In the genomic region with DNA sequence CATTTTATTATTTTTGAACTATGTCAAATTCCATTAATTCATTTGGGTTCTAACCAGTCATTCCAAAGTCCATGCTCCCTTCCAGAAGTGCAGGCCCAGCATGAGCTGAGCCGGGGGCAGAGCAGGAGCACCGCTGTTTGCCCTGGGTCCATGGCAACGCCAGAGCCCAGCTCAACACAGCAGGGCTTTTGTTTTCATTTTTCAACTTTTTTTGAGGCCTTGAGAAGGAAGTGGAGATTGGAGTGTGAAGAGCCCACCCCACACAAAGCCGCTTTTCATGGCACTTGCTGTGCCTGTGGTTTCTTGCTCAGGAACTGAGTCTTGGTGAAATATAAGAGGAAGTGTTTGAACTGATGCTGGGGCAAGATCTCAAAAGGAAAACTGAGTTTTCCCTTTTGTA, we compare ENCODE assay signal across 1 cellular context.
TF ChIP-seq lines count a peak whose summit lies in the region.

No MANE protein-coding gene starts in this region.

TF ChIP-seq in HepG2, 621 proteins besides CTCF, POLR2A, EP300 and RAD21 (continued from another document and continues in another):
- TF ChIP-seq, protein P1, sequence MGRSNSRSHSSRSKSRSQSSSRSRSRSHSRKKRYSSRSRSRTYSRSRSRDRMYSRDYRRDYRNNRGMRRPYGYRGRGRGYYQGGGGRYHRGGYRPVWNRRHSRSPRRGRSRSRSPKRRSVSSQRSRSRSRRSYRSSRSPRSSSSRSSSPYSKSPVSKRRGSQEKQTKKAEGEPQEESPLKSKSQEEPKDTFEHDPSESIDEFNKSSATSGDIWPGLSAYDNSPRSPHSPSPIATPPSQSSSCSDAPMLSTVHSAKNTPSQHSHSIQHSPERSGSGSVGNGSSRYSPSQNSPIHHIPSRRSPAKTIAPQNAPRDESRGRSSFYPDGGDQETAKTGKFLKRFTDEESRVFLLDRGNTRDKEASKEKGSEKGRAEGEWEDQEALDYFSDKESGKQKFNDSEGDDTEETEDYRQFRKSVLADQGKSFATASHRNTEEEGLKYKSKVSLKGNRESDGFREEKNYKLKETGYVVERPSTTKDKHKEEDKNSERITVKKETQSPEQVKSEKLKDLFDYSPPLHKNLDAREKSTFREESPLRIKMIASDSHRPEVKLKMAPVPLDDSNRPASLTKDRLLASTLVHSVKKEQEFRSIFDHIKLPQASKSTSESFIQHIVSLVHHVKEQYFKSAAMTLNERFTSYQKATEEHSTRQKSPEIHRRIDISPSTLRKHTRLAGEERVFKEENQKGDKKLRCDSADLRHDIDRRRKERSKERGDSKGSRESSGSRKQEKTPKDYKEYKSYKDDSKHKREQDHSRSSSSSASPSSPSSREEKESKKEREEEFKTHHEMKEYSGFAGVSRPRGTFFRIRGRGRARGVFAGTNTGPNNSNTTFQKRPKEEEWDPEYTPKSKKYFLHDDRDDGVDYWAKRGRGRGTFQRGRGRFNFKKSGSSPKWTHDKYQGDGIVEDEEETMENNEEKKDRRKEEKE (IDR thresholded peaks at IDR 0.05), result no peak
- TF ChIP-seq, protein P2, sequence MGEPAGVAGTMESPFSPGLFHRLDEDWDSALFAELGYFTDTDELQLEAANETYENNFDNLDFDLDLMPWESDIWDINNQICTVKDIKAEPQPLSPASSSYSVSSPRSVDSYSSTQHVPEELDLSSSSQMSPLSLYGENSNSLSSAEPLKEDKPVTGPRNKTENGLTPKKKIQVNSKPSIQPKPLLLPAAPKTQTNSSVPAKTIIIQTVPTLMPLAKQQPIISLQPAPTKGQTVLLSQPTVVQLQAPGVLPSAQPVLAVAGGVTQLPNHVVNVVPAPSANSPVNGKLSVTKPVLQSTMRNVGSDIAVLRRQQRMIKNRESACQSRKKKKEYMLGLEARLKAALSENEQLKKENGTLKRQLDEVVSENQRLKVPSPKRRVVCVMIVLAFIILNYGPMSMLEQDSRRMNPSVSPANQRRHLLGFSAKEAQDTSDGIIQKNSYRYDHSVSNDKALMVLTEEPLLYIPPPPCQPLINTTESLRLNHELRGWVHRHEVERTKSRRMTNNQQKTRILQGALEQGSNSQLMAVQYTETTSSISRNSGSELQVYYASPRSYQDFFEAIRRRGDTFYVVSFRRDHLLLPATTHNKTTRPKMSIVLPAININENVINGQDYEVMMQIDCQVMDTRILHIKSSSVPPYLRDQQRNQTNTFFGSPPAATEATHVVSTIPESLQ (CRISPR knock-in tag; conservative IDR thresholded peaks at IDR 0.05), result no peak
- TF ChIP-seq NFRKB (IDR thresholded peaks at IDR 0.05) (no peak), ZNF205 (CRISPR knock-in tag; IDR thresholded peaks at IDR 0.05) (no peak), BHLHE40 (IDR thresholded peaks at IDR 0.05; ENCODE audit: low read length) (no peak), KDM5A (IDR thresholded peaks at IDR 0.05; ENCODE audit: borderline replicate concordance, low read length) (no peak; the same call in 1 of the 2 replicates), SRY (CRISPR knock-in tag; IDR thresholded peaks at IDR 0.05) (no peak), HMG20A (CRISPR knock-in tag; IDR thresholded peaks at IDR 0.05; ENCODE audit: borderline replicate concordance) (no peak), CREB1 (IDR thresholded peaks at IDR 0.05) (no peak), CREB1 (CRISPR knock-in tag; IDR thresholded peaks at IDR 0.05) (no peak), KAT7 (CRISPR knock-in tag; IDR thresholded peaks at IDR 0.05; ENCODE audit: borderline replicate concordance) (no peak), NR2F1 (CRISPR knock-in tag; IDR thresholded peaks at IDR 0.05) (no peak), ZSCAN12 (CRISPR knock-in tag; IDR thresholded peaks at IDR 0.05) (no peak), ZNF891 (CRISPR knock-in tag; IDR thresholded peaks at IDR 0.05) (no peak), NBN (conservative IDR thresholded peaks at IDR 0.05) (no peak), RCOR2 (CRISPR knock-in tag; IDR thresholded peaks at IDR 0.05) (no peak), ZNF577 (CRISPR knock-in tag; IDR thresholded peaks at IDR 0.05; ENCODE audit: borderline replicate concordance, low read depth) (no peak), KDM4B (CRISPR knock-in tag; IDR thresholded peaks at IDR 0.05) (0 out of 2 replicates have a peak, but pooled peaks have one; percentile 9), ZNF790 (CRISPR knock-in tag; IDR thresholded peaks at IDR 0.05; ENCODE audit: borderline replicate concordance) (no peak), MYNN (CRISPR knock-in tag; IDR thresholded peaks at IDR 0.05; ENCODE audit: low read depth) (no peak), ZNF558 (CRISPR knock-in tag; IDR thresholded peaks at IDR 0.05; ENCODE audit: borderline replicate concordance) (no peak)
- TF ChIP-seq, protein P3, sequence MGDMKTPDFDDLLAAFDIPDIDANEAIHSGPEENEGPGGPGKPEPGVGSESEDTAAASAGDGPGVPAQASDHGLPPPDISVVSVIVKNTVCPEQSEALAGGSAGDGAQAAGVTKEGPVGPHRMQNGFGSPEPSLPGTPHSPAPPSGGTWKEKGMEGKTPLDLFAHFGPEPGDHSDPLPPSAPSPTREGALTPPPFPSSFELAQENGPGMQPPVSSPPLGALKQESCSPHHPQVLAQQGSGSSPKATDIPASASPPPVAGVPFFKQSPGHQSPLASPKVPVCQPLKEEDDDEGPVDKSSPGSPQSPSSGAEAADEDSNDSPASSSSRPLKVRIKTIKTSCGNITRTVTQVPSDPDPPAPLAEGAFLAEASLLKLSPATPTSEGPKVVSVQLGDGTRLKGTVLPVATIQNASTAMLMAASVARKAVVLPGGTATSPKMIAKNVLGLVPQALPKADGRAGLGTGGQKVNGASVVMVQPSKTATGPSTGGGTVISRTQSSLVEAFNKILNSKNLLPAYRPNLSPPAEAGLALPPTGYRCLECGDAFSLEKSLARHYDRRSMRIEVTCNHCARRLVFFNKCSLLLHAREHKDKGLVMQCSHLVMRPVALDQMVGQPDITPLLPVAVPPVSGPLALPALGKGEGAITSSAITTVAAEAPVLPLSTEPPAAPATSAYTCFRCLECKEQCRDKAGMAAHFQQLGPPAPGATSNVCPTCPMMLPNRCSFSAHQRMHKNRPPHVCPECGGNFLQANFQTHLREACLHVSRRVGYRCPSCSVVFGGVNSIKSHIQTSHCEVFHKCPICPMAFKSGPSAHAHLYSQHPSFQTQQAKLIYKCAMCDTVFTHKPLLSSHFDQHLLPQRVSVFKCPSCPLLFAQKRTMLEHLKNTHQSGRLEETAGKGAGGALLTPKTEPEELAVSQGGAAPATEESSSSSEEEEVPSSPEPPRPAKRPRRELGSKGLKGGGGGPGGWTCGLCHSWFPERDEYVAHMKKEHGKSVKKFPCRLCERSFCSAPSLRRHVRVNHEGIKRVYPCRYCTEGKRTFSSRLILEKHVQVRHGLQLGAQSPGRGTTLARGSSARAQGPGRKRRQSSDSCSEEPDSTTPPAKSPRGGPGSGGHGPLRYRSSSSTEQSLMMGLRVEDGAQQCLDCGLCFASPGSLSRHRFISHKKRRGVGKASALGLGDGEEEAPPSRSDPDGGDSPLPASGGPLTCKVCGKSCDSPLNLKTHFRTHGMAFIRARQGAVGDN (CRISPR knock-in tag; IDR thresholded peaks at IDR 0.05), result peak; percentile 60
- TF ChIP-seq, protein P4, sequence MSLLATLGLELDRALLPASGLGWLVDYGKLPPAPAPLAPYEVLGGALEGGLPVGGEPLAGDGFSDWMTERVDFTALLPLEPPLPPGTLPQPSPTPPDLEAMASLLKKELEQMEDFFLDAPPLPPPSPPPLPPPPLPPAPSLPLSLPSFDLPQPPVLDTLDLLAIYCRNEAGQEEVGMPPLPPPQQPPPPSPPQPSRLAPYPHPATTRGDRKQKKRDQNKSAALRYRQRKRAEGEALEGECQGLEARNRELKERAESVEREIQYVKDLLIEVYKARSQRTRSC (CRISPR knock-in tag; IDR thresholded peaks at IDR 0.05; ENCODE audit: low read depth), result no peak
- TF ChIP-seq, protein P5, sequence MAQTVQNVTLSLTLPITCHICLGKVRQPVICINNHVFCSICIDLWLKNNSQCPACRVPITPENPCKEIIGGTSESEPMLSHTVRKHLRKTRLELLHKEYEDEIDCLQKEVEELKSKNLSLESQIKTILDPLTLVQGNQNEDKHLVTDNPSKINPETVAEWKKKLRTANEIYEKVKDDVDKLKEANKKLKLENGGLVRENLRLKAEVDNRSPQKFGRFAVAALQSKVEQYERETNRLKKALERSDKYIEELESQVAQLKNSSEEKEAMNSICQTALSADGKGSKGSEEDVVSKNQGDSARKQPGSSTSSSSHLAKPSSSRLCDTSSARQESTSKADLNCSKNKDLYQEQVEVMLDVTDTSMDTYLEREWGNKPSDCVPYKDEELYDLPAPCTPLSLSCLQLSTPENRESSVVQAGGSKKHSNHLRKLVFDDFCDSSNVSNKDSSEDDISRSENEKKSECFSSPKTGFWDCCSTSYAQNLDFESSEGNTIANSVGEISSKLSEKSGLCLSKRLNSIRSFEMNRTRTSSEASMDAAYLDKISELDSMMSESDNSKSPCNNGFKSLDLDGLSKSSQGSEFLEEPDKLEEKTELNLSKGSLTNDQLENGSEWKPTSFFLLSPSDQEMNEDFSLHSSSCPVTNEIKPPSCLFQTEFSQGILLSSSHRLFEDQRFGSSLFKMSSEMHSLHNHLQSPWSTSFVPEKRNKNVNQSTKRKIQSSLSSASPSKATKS (CRISPR knock-in tag; IDR thresholded peaks at IDR 0.05), result no peak
- TF ChIP-seq, protein P6, sequence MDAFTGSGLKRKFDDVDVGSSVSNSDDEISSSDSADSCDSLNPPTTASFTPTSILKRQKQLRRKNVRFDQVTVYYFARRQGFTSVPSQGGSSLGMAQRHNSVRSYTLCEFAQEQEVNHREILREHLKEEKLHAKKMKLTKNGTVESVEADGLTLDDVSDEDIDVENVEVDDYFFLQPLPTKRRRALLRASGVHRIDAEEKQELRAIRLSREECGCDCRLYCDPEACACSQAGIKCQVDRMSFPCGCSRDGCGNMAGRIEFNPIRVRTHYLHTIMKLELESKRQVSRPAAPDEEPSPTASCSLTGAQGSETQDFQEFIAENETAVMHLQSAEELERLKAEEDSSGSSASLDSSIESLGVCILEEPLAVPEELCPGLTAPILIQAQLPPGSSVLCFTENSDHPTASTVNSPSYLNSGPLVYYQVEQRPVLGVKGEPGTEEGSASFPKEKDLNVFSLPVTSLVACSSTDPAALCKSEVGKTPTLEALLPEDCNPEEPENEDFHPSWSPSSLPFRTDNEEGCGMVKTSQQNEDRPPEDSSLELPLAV (CRISPR knock-in tag; conservative IDR thresholded peaks at IDR 0.05; ENCODE audit: low read depth), result no peak
- TF ChIP-seq, protein P7, sequence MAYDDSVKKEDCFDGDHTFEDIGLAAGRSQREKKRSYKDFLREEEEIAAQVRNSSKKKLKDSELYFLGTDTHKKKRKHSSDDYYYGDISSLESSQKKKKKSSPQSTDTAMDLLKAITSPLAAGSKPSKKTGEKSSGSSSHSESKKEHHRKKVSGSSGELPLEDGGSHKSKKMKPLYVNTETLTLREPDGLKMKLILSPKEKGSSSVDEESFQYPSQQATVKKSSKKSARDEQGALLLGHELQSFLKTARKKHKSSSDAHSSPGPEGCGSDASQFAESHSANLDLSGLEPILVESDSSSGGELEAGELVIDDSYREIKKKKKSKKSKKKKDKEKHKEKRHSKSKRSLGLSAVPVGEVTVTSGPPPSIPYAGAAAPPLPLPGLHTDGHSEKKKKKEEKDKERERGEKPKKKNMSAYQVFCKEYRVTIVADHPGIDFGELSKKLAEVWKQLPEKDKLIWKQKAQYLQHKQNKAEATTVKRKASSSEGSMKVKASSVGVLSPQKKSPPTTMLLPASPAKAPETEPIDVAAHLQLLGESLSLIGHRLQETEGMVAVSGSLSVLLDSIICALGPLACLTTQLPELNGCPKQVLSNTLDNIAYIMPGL (CRISPR knock-in tag; IDR thresholded peaks at IDR 0.05; ENCODE audit: borderline replicate concordance in 1 of 2, low read depth in 1 of 2), result no peak
- TF ChIP-seq, protein P8, sequence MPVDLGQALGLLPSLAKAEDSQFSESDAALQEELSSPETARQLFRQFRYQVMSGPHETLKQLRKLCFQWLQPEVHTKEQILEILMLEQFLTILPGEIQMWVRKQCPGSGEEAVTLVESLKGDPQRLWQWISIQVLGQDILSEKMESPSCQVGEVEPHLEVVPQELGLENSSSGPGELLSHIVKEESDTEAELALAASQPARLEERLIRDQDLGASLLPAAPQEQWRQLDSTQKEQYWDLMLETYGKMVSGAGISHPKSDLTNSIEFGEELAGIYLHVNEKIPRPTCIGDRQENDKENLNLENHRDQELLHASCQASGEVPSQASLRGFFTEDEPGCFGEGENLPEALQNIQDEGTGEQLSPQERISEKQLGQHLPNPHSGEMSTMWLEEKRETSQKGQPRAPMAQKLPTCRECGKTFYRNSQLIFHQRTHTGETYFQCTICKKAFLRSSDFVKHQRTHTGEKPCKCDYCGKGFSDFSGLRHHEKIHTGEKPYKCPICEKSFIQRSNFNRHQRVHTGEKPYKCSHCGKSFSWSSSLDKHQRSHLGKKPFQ (CRISPR knock-in tag; IDR thresholded peaks at IDR 0.05; ENCODE audit: insufficient replicate concordance), result no peak
- TF ChIP-seq, protein P9, sequence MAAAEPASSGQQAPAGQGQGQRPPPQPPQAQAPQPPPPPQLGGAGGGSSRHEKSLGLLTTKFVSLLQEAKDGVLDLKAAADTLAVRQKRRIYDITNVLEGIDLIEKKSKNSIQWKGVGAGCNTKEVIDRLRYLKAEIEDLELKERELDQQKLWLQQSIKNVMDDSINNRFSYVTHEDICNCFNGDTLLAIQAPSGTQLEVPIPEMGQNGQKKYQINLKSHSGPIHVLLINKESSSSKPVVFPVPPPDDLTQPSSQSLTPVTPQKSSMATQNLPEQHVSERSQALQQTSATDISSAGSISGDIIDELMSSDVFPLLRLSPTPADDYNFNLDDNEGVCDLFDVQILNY (CRISPR knock-in tag; conservative IDR thresholded peaks at IDR 0.05), result no peak
- TF ChIP-seq, protein P10, sequence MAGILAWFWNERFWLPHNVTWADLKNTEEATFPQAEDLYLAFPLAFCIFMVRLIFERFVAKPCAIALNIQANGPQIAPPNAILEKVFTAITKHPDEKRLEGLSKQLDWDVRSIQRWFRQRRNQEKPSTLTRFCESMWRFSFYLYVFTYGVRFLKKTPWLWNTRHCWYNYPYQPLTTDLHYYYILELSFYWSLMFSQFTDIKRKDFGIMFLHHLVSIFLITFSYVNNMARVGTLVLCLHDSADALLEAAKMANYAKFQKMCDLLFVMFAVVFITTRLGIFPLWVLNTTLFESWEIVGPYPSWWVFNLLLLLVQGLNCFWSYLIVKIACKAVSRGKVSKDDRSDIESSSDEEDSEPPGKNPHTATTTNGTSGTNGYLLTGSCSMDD (CRISPR knock-in tag; IDR thresholded peaks at IDR 0.05), result no peak
- TF ChIP-seq, protein P11, sequence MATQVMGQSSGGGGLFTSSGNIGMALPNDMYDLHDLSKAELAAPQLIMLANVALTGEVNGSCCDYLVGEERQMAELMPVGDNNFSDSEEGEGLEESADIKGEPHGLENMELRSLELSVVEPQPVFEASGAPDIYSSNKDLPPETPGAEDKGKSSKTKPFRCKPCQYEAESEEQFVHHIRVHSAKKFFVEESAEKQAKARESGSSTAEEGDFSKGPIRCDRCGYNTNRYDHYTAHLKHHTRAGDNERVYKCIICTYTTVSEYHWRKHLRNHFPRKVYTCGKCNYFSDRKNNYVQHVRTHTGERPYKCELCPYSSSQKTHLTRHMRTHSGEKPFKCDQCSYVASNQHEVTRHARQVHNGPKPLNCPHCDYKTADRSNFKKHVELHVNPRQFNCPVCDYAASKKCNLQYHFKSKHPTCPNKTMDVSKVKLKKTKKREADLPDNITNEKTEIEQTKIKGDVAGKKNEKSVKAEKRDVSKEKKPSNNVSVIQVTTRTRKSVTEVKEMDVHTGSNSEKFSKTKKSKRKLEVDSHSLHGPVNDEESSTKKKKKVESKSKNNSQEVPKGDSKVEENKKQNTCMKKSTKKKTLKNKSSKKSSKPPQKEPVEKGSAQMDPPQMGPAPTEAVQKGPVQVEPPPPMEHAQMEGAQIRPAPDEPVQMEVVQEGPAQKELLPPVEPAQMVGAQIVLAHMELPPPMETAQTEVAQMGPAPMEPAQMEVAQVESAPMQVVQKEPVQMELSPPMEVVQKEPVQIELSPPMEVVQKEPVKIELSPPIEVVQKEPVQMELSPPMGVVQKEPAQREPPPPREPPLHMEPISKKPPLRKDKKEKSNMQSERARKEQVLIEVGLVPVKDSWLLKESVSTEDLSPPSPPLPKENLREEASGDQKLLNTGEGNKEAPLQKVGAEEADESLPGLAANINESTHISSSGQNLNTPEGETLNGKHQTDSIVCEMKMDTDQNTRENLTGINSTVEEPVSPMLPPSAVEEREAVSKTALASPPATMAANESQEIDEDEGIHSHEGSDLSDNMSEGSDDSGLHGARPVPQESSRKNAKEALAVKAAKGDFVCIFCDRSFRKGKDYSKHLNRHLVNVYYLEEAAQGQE (IDR thresholded peaks at IDR 0.05; ENCODE audit: borderline replicate concordance in 1 of 2, low read depth in 1 of 2, low read length in 2 of 2), result no peak
